ENCODE assay signal across 8 cellular contexts in genomic region chr16:48542020-48542473, GRCh38.
DNase-seq lines count a peak whose midpoint lies in the region; ATAC-seq and TF ChIP-seq lines count a peak whose summit lies in the region.

No MANE protein-coding gene starts in this region.

- no peaks in the 10 kb centered on the region for H3K79me2 ChIP-seq in DND-41 (ENCODE audit: insufficient read depth, low read length)

- H3K27ac ChIP-seq in DND-41 (ENCODE audit: low read length) (no peak overlapping the region), HL-60 (replicated peaks) (no peak overlapping the region), foreskin keratinocyte (no peak overlapping the region)

- CTCF ChIA-PET in activated CD8-positive, alpha-beta T cell treated with anti-CD3 and anti-CD28 coated beads for 36 hours (lab: Charles Lee), result interaction anchor here (0.8 to 9.1 kb wide), 4 partner anchors 12 to 80 kb away, joined by 3 to 68 read pairs (median 4); no protein-coding TSS in a partner anchor

- TF ChIP-seq CTCF in DND-41 (IDR thresholded peaks at IDR 0.05; ENCODE audit: borderline replicate concordance, extremely low read depth, low read length, poor library complexity, severe bottlenecking) (peak; percentile 54), HL-60 (IDR thresholded peaks at IDR 0.05; ENCODE audit: insufficient read depth, low read length) (peak; percentile 61), foreskin keratinocyte (conservative IDR thresholded peaks at IDR 0.05) (peak; percentile 59), osteocyte (IDR thresholded peaks at IDR 0.05) (peak; percentile 78)
- peak; percentile 17 for TF ChIP-seq CTCF in activated CD8-positive, alpha-beta T cell treated with anti-CD3 and anti-CD28 coated beads for 36 hours (IDR thresholded peaks at IDR 0.05)

- no peaks in the 10 kb centered on the region for H3K27me3 Mint-ChIP-seq in activated CD8-positive, alpha-beta T cell treated with anti-CD3 and anti-CD28 coated beads for 36 hours
- no peaks in the 10 kb centered on the region for H3K27me3 Mint-ChIP-seq in osteocyte (ENCODE audit: unreplicated experiment)

- no peak overlapping the region for H2AFZ ChIP-seq in DND-41 (ENCODE audit: low read depth, low read length)

- peak; percentile 24 for DNase-seq in DND-41
- DNase-seq in HL-60 (ENCODE audit: low read depth in 1 of 2, low spot score in 1 of 2), result peak in 1 of 2 experiments; percentile 61
- peak; percentile 52 for DNase-seq in activated CD8-positive, alpha-beta T cell treated with anti-CD3 and anti-CD28 coated beads for 36 hours
- DNase-seq in foreskin keratinocyte, result no peak
- DNase-seq in osteocyte (ENCODE audit: extremely low spot score, unreplicated experiment), result peak; percentile 83
- DNase-seq in NK-92 (lab: John Stamatoyannopoulos, UW; ENCODE audit: unreplicated experiment), result no peak

- no peak overlapping the region for H3K9ac ChIP-seq in DND-41 (ENCODE audit: low read depth, low read length)

- peaks cover 22% of the 10 kb centered on the region for H4K20me1 ChIP-seq in DND-41 (ENCODE audit: insufficient read depth, low read length)

- no peaks in the 10 kb centered on the region for H3K9me3 Mint-ChIP-seq in activated CD8-positive, alpha-beta T cell treated with anti-CD3 and anti-CD28 coated beads for 36 hours
- no peaks in the 10 kb centered on the region for H3K9me3 Mint-ChIP-seq in osteocyte (ENCODE audit: unreplicated experiment)

- peaks cover 22% of the 10 kb centered on the region for H3K36me3 Mint-ChIP-seq in activated CD8-positive, alpha-beta T cell treated with anti-CD3 and anti-CD28 coated beads for 36 hours (ENCODE audit: low read depth)
- H3K36me3 Mint-ChIP-seq in osteocyte (ENCODE audit: unreplicated experiment), result peaks cover 26% of the 10 kb centered on the region

- H3K4me2 ChIP-seq in DND-41 (ENCODE audit: insufficient read depth, low read length), result no peak overlapping the region

- no peak overlapping the region for H3K4me3 ChIP-seq in DND-41 (ENCODE audit: low read depth in 1 of 2, low read length in 2 of 2)
- no peak overlapping the region for H3K4me3 ChIP-seq in HL-60 (replicated peaks; ENCODE audit: insufficient read depth, low read length)

- no peak overlapping the region for H3K4me3 Mint-ChIP-seq in activated CD8-positive, alpha-beta T cell treated with anti-CD3 and anti-CD28 coated beads for 36 hours
- no peak overlapping the region for H3K4me3 Mint-ChIP-seq in osteocyte (ENCODE audit: unreplicated experiment)

- peak; percentile 54; the same call in 2 of the 3 replicates for ATAC-seq in DND-41 (ENCODE audit: insufficient read depth, low read depth)
- peak; percentile 47 for ATAC-seq in activated CD8-positive, alpha-beta T cell treated with anti-CD3 and anti-CD28 coated beads for 36 hours
- ATAC-seq in foreskin keratinocyte, result peak; percentile 48
- ATAC-seq in GM18870 (IDR thresholded peaks at IDR 0.05; ENCODE audit: unreplicated experiment), result no peak
- ATAC-seq in HG03439 (IDR thresholded peaks at IDR 0.05; ENCODE audit: unreplicated experiment), result no peak

- H3K4me1 ChIP-seq in DND-41 (ENCODE audit: insufficient read depth, low read length) (peaks cover 5% of the 10 kb centered on the region), foreskin keratinocyte (peaks cover 1% of the 10 kb centered on the region)

- POLR2A ChIA-PET in activated CD8-positive, alpha-beta T cell treated with anti-CD3 and anti-CD28 coated beads for 36 hours (lab: Charles Lee), result no interaction called here

- intact Hi-C loops in activated CD8-positive, alpha-beta T cell treated with anti-CD3 and anti-CD28 coated beads for 36 hours (cut with micrococcal nuclease), result no loop called here

- peaks cover 50% of the 10 kb centered on the region for H3K36me3 ChIP-seq in DND-41 (ENCODE audit: insufficient read depth, low read length)

- no peaks in the 10 kb centered on the region for H3K9me3 ChIP-seq in DND-41 (ENCODE audit: insufficient read depth, low read length, severe bottlenecking)

- peaks cover 16% of the 10 kb centered on the region for H3K4me1 Mint-ChIP-seq in activated CD8-positive, alpha-beta T cell treated with anti-CD3 and anti-CD28 coated beads for 36 hours (ENCODE audit: low read depth)
- H3K4me1 Mint-ChIP-seq in osteocyte (ENCODE audit: unreplicated experiment), result peaks cover 20% of the 10 kb centered on the region

- H3K27ac Mint-ChIP-seq in activated CD8-positive, alpha-beta T cell treated with anti-CD3 and anti-CD28 coated beads for 36 hours, result no peak overlapping the region
- no peak overlapping the region for H3K27ac Mint-ChIP-seq in osteocyte (ENCODE audit: unreplicated experiment)

- H3K27me3 ChIP-seq in DND-41 (ENCODE audit: insufficient read depth, low read length, poor library complexity), result no peaks in the 10 kb centered on the region
- H3K27me3 ChIP-seq in HL-60 (ENCODE audit: insufficient read depth, poor library complexity, severe bottlenecking), result no peaks in the 10 kb centered on the region
- H3K27me3 ChIP-seq in foreskin keratinocyte, result no peaks in the 10 kb centered on the region

Comparison
In these comparisons a context has a peak if more than half of its experiments do, and no peak if none do; other contexts are left out.
1. ATAC-seq: peak in DND-41 (single experiment), activated CD8-positive, alpha-beta T cell treated with anti-CD3 and anti-CD28 coated beads for 36 hours (single experiment) and foreskin keratinocyte (single experiment); none in GM18870 (single experiment) and HG03439 (single experiment).
2. DNase-seq: peak in DND-41 (single experiment), activated CD8-positive, alpha-beta T cell treated with anti-CD3 and anti-CD28 coated beads for 36 hours (single experiment) and osteocyte (single experiment); none in foreskin keratinocyte (0 of 2) and NK-92 (single experiment).
3. CTCF ChIP-seq: peak in every context shown above with its lines; median percentile 78 in osteocyte; 61 in HL-60; 59 in foreskin keratinocyte; 54 in DND-41; 17 in activated CD8-positive, alpha-beta T cell treated with anti-CD3 and anti-CD28 coated beads for 36 hours.